9 cellular contexts compared by ENCODE assay signal in genomic region chr1:6597777-6598131, GRCh38. TPM values are rescaled to one million over a fixed set of nuclear protein-coding genes. Genes with fewer than 3 reads are reported as not detected.
A peak's percentile ranks its signal among the peaks of the same experiment; 100 is the strongest.
DNase-seq lines count a peak whose midpoint lies in the region.
"Had no signal": no experiment of that assay in that cellular context is flagged by ENCODE, and none has a peak within 500 bp of the region (broad histone marks: within the 10 kb centered on the region; RNA-seq: fewer than 3 reads in every experiment).

No MANE protein-coding gene starts in this region.

- H3K27ac ChIP-seq in BLaER1 treated with 17β-estradiol and CSF1 and Interleukin-3, amounts not matched to agents 10 nM and 100 nM: peak overlapping the region in 7 of 11 experiments; percentile 17 to 87 (median 78); a peak in 11 of 22 replicates

- H3K4me1 ChIP-seq in BLaER1 treated with 17β-estradiol and CSF1 and Interleukin-3, amounts not matched to agents 10 nM and 100 nM: peaks cover 35 to 83% (median 57%) of the 10 kb centered on the region in 10 experiments

- peak overlapping the region in 6 of 11 experiments; percentile 1 to 31 (median 12); a peak in 5 of 22 replicates for H3K9ac ChIP-seq in BLaER1 treated with 17β-estradiol and CSF1 and Interleukin-3, amounts not matched to agents 10 nM and 100 nM

- DNase-seq in H4 (ENCODE audit: low spot score): no peak
- DNase-seq: activated naive CD8-positive, alpha-beta T cell treated with anti-CD3 and anti-CD28 coated beads, Interleukin-2, amount 50 U/mL, for 24 hours; AML-193; H9; natural killer cell; NCI-H510A; T-helper 2 cell had no signal

- peaks cover 48 to 68% (median 66%) of the 10 kb centered on the region in 11 experiments for H3K36me3 ChIP-seq in BLaER1 treated with 17β-estradiol and CSF1 and Interleukin-3, amounts not matched to agents 10 nM and 100 nM

- peak overlapping the region in 5 of 11 experiments; percentile 94 to 100 (median 100); a peak in 6 of 22 replicates for H3K4me2 ChIP-seq in BLaER1 treated with 17β-estradiol and CSF1 and Interleukin-3, amounts not matched to agents 10 nM and 100 nM

- H3K4me3 ChIP-seq in BLaER1 treated with 17β-estradiol and CSF1 and Interleukin-3, amounts not matched to agents 10 nM and 100 nM: no peak overlapping the region

- H4K20me1 ChIP-seq in BLaER1 treated with 17β-estradiol and CSF1 and Interleukin-3, amounts not matched to agents 10 nM and 100 nM: peaks cover 76 to 97% (median 94%) of the 10 kb centered on the region in 11 experiments; a peak in 21 of 22 replicates

- no peaks in the 10 kb centered on the region; a peak in 1 of 22 replicates for H3K27me3 ChIP-seq in BLaER1 treated with 17β-estradiol and CSF1 and Interleukin-3, amounts not matched to agents 10 nM and 100 nM

- no peaks in the 10 kb centered on the region for H3K9me3 ChIP-seq in BLaER1 treated with 17β-estradiol and CSF1 and Interleukin-3, amounts not matched to agents 10 nM and 100 nM (replicated peaks in 1 of 11)

RNA-seq across cellular contexts. Expression of gene KLHL21, which starts 4.9 kb away (rescaled TPM):
- 8.4 and 11.4 TPM in 2 replicates for total RNA-seq in H4 (2014; rRNA removed; shearing (Covaris generic))

RNA-seq across cellular contexts. Expression of gene PHF13, which starts 15.8 kb away (rescaled TPM):
- total RNA-seq in H4 (2014; rRNA removed; shearing (Covaris generic)): 7.6 and 7.8 TPM in 2 replicates

RNA-seq across cellular contexts. Expression of gene ZBTB48, which starts 18.0 kb away (rescaled TPM):
- 6.3 and 8.8 TPM in 2 replicates for total RNA-seq in H4 (2014; rRNA removed; shearing (Covaris generic))

RNA-seq across cellular contexts. Expression of gene THAP3, which starts 26.9 kb away (rescaled TPM):
- total RNA-seq in H4 (2014; rRNA removed; shearing (Covaris generic)): 11.4 and 17.0 TPM in 2 replicates

RNA-seq across cellular contexts. Expression of gene TAS1R1, which starts 42.6 kb away (rescaled TPM):
- total RNA-seq in H4 (2014; rRNA removed; shearing (Covaris generic)): not detected in 2 replicates
- total RNA-seq: frontal cortex, H9, natural killer cell had no signal
